9 cellular contexts compared by ENCODE assay signal in the genomic region with DNA sequence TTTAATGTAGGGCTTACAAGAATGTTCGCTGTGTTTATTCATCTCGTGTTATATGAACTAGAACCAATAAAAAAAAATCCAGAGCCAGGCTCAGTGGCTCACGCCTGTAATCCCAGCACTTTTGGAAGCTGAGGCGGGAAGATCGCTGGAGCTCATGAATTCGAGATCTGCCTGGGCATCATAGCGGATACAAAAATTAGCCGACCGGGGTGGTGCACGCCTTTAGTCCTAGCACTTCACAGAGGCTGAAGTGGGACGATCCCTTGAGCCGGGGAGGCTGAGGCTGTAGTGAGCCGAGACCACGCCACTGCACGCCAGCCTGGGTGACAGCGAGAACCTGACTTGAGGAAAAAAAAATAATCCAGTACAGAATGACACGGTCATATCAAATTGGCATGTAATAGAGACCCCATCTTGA. TPM values are rescaled to one million over a fixed set of nuclear protein-coding genes. Genes with fewer than 3 reads are reported as not detected.
DNase-seq lines count a peak whose midpoint lies in the region; ATAC-seq and TF ChIP-seq lines count a peak whose summit lies in the region.
"Had no signal": no experiment of that assay in that cellular context is flagged by ENCODE, and none has a peak within 500 bp of the region (broad histone marks: within the 10 kb centered on the region; RNA-seq: fewer than 3 reads in every experiment).

No MANE protein-coding gene starts in this region.

- peaks cover 53 to 60% of the 10 kb centered on the region in 2 donors for H3K4me1 Mint-ChIP-seq in immature natural killer cell
- H3K4me1 Mint-ChIP-seq in stimulated activated effector memory CD8-positive, alpha-beta T cell treated with anti-CD3 and anti-CD28 coated beads, Interleukin-12 subunit alpha, Interleukin-12 subunit beta, amount 100 ng/mL, for 72 hours, result peaks cover 45% of the 10 kb centered on the region

- CTCF ChIA-PET in AG04450 (lab: Charles Lee), result interaction anchor here (1.4 to 3.3 kb wide), 2 partner anchors 27 to 29 kb away, joined by 5 to 20 read pairs; a partner anchor contains a TSS

- TF ChIP-seq CTCF in AG04450 (IDR thresholded peaks at IDR 0.05; ENCODE audit: low read depth, low read length), result no peak

- POLR2A ChIA-PET in AG04450 (lab: Yijun Ruan, JAX), result interaction anchor here (0.6 to 6.9 kb wide), 16 partner anchors 24 to 1840 kb away, joined by 3 to 289 read pairs (median 12); a partner anchor contains a TSS

- DNase-seq in AG04450 (ENCODE audit: low read depth, low spot score) (no peak), NCI-H2227 (lab: John Stamatoyannopoulos, UW; ENCODE audit: unreplicated experiment) (peak; percentile 69), immature natural killer cell (no peak), GM19238 (ENCODE audit: insufficient read length, low spot score) (no peak)
- DNase-seq in activated naive CD4-positive, alpha-beta T cell treated with anti-CD3 and anti-CD28 coated beads, Interleukin-2, amount 50 U/mL, for 72 hours (ENCODE audit: low spot score in 2 of 2), result peak; percentile 68 to 71
- DNase-seq in stimulated activated effector memory CD8-positive, alpha-beta T cell treated with anti-CD3 and anti-CD28 coated beads, Interleukin-12 subunit alpha, Interleukin-12 subunit beta, amount 100 ng/mL, for 72 hours (ENCODE audit: low spot score in 2 of 2), result peak; percentile 13 to 82

- H3K36me3 Mint-ChIP-seq in activated naive CD4-positive, alpha-beta T cell treated with anti-CD3 and anti-CD28 coated beads, Interleukin-2, amount 50 U/mL, for 72 hours, result peaks cover 18% of the 10 kb centered on the region in 2 donors
- H3K36me3 Mint-ChIP-seq in immature natural killer cell, result no peaks in the 10 kb centered on the region
- peaks cover 42% of the 10 kb centered on the region for H3K36me3 Mint-ChIP-seq in stimulated activated effector memory CD8-positive, alpha-beta T cell treated with anti-CD3 and anti-CD28 coated beads, Interleukin-12 subunit alpha, Interleukin-12 subunit beta, amount 100 ng/mL, for 72 hours

- ATAC-seq in GM19035 (IDR thresholded peaks at IDR 0.05; ENCODE audit: unreplicated experiment), result peak; percentile 7
- peak; percentile 44 to 52 for ATAC-seq in activated naive CD4-positive, alpha-beta T cell treated with anti-CD3 and anti-CD28 coated beads, Interleukin-2, amount 50 U/mL, for 72 hours
- peak; percentile 27 for ATAC-seq in stimulated activated effector memory CD8-positive, alpha-beta T cell treated with anti-CD3 and anti-CD28 coated beads, Interleukin-12 subunit alpha, Interleukin-12 subunit beta, amount 100 ng/mL, for 72 hours
- no peak for ATAC-seq in GM18520 (IDR thresholded peaks at IDR 0.05; ENCODE audit: unreplicated experiment)

- H3K9me3 ChIP-seq in AG04450 (ENCODE audit: control insufficient read depth, insufficient read depth, low read length), result no peaks in the 10 kb centered on the region; the same call in 1 of the 2 replicates

- H3K4me3 Mint-ChIP-seq in immature natural killer cell, result peak overlapping the region; percentile 99 to 100 (median 100)
- H3K4me3 Mint-ChIP-seq in stimulated activated effector memory CD8-positive, alpha-beta T cell treated with anti-CD3 and anti-CD28 coated beads, Interleukin-12 subunit alpha, Interleukin-12 subunit beta, amount 100 ng/mL, for 72 hours, result peak overlapping the region; percentile 79

- peaks cover 20 to 37% (median 28%) of the 10 kb centered on the region in 3 donors for H3K27me3 Mint-ChIP-seq in immature natural killer cell (ENCODE audit: low read depth in 3 of 3)

- peak overlapping the region; percentile 100 for H3K27ac Mint-ChIP-seq in activated naive CD4-positive, alpha-beta T cell treated with anti-CD3 and anti-CD28 coated beads, Interleukin-2, amount 50 U/mL, for 72 hours
- peak overlapping the region; percentile 94 to 98 (median 98) for H3K27ac Mint-ChIP-seq in immature natural killer cell
- H3K27ac Mint-ChIP-seq in stimulated activated effector memory CD8-positive, alpha-beta T cell treated with anti-CD3 and anti-CD28 coated beads, Interleukin-12 subunit alpha, Interleukin-12 subunit beta, amount 100 ng/mL, for 72 hours, result peak overlapping the region; percentile 94

- peaks cover 0 to 4% of the 10 kb centered on the region in 2 donors for H3K9me3 Mint-ChIP-seq in activated naive CD4-positive, alpha-beta T cell treated with anti-CD3 and anti-CD28 coated beads, Interleukin-2, amount 50 U/mL, for 72 hours
- no peaks in the 10 kb centered on the region for H3K9me3 Mint-ChIP-seq in immature natural killer cell
- no peaks in the 10 kb centered on the region for H3K9me3 Mint-ChIP-seq in stimulated activated effector memory CD8-positive, alpha-beta T cell treated with anti-CD3 and anti-CD28 coated beads, Interleukin-12 subunit alpha, Interleukin-12 subunit beta, amount 100 ng/mL, for 72 hours

- no peak overlapping the region for H3K27ac ChIP-seq in AG04450 (ENCODE audit: low read depth, low read length)

- peak overlapping the region; percentile 71 for H3K4me3 ChIP-seq in AG04450 (ENCODE audit: low read depth, low read length)

- H3K27me3 ChIP-seq in AG04450 (ENCODE audit: control insufficient read depth, insufficient read depth, low read length), result no peaks in the 10 kb centered on the region

RNA-seq across cellular contexts. Expression of a gene that starts 46.2 kb away (rescaled TPM):
- polyA plus RNA-seq in AG04450 (2011; rRNA removed) (not detected in 2 replicates), immature natural killer cell (not detected)
- not detected in 2 replicates for polyA minus RNA-seq in AG04450 (2011; rRNA and poly(A)+ RNA removed)
- not detected for total RNA-seq in activated naive CD4-positive, alpha-beta T cell treated with anti-CD3 and anti-CD28 coated beads, Interleukin-2, amount 50 U/mL, for 72 hours
- total RNA-seq: lung microvascular endothelial cell had no signal

Comparison
In these comparisons a context has a peak if more than half of its experiments do, and no peak if none do; other contexts are left out.
1. DNase-seq: peak in NCI-H2227 (single experiment), activated naive CD4-positive, alpha-beta T cell treated with anti-CD3 and anti-CD28 coated beads, Interleukin-2, amount 50 U/mL, for 72 hours (2 of 2) and stimulated activated effector memory CD8-positive, alpha-beta T cell treated with anti-CD3 and anti-CD28 coated beads, Interleukin-12 subunit alpha, Interleukin-12 subunit beta, amount 100 ng/mL, for 72 hours (2 of 2); none in AG04450 (single experiment), immature natural killer cell (0 of 3) and GM19238 (single experiment).
2. Peak in every context shown above with its lines, with median percentiles within 50 percentile points of each other: H3K27ac Mint-ChIP-seq.